ENCODE assay signal across 18 cellular contexts in genomic region chr11:121996574-121996973, GRCh38.
"Had no signal": no experiment of that assay in that cellular context is flagged by ENCODE, and none has a peak within 500 bp of the region (broad histone marks: within the 10 kb centered on the region; RNA-seq: fewer than 3 reads in every experiment).

No MANE protein-coding gene starts in this region.

- DNase-seq: cerebellar nuclear complex; colonic mucosa; dermis blood vessel endothelial cell; esophagus squamous epithelium; immature natural killer cell; mesendoderm; naive B cell; occipital lobe; pancreas; stimulated activated CD4-positive, alpha-beta T cell treated with anti-CD3 and anti-CD28 coated beads, Interleukin-2, amount 100 ng/mL, for 48 hours; stimulated activated naive CD4-positive, alpha-beta T cell treated with Interleukin-2 at 50 U/mL for 16 hours; thyroid gland; upper lobe of right lung had no signal

- H3K4me3 ChIP-seq: colonic mucosa, esophagus squamous epithelium, gastrocnemius medialis, pancreas, prostate gland, smooth muscle cell, thyroid gland, upper lobe of right lung, vagina had no signal

- H3K9me3 ChIP-seq: colonic mucosa, esophagus squamous epithelium, gastrocnemius medialis, pancreas, prostate gland, thyroid gland, upper lobe of right lung, vagina had no signal

- H3K27me3 ChIP-seq: colonic mucosa, esophagus squamous epithelium, gastrocnemius medialis, pancreas, thyroid gland, upper lobe of right lung, vagina had no signal

- H3K36me3 ChIP-seq: colonic mucosa, esophagus squamous epithelium, gastrocnemius medialis, pancreas, prostate gland, thyroid gland, upper lobe of right lung, vagina had no signal

- H3K27ac ChIP-seq: colonic mucosa, esophagus squamous epithelium, gastrocnemius medialis, pancreas, prostate gland, thyroid gland, upper lobe of right lung, vagina had no signal

- H3K4me2 ChIP-seq: smooth muscle cell had no signal

- ATAC-seq: pancreas, sciatic nerve, upper lobe of right lung had no signal

- H3K4me1 ChIP-seq: colonic mucosa, esophagus squamous epithelium, pancreas, prostate gland, thyroid gland, upper lobe of right lung, vagina had no signal
